ENCODE assay signal across 18 cellular contexts in the genomic region with DNA sequence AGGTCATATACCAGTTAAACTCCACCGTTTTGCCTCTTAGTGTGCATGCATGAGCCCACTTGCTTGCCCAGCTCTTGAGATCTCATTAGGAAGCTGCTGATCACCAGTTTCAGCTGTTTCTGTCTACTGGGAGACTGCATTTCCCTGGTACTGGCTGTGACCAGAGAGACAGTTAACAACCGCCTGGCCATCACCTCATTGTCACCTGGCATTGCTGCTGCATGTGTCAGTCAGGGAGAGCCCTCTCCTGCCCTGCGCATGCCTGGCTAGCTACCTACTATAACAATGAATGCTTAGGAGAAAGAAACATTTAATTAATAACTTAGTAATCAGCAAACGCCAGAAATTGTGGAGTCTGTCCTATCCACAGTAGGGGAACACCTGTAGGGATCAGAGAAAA.
DNase-seq lines count a peak whose midpoint lies in the region; TF ChIP-seq lines count a peak whose summit lies in the region.
"Had no signal": no experiment of that assay in that cellular context is flagged by ENCODE, and none has a peak within 500 bp of the region (broad histone marks: within the 10 kb centered on the region; RNA-seq: fewer than 3 reads in every experiment).

No MANE protein-coding gene starts in this region.

- DNase-seq in NCI-H748 (lab: John Stamatoyannopoulos, UW; ENCODE audit: unreplicated experiment) (peak; percentile 23), NCI-H748 treated with DMSO at 0.1 percent for 48 hours (lab: John Stamatoyannopoulos, UW) (no peak), endodermal cell (peak; percentile 79), neural crest cell (ENCODE audit: low read depth, low spot score) (no peak), SHP77 treated with DMSO at 0.1 percent for 48 hours (lab: John Stamatoyannopoulos, UW) (no peak), ecto neural progenitor cell (ENCODE audit: low spot score) (no peak)
- DNase-seq: BE2C; C1 segment of cervical spinal cord; CD4-positive, CD25-positive, alpha-beta regulatory T cell; CD8-positive, alpha-beta memory T cell; COR-L47; DMS 273 treated with DMSO at 0.1 percent for 48 hours; DMS53; DND-41; EL; HCEC 1CT had no signal

- peaks cover 34% of the 10 kb centered on the region for H3K4me1 ChIP-seq in endodermal cell (ENCODE audit: control insufficient read depth, insufficient read depth, low read length)
- H3K4me1 ChIP-seq: BE2C had no signal

- peaks cover 6% of the 10 kb centered on the region for H3K9me3 ChIP-seq in endodermal cell (ENCODE audit: control insufficient read depth, low read length)
- H3K9me3 ChIP-seq: BE2C had no signal

- H3K4me3 ChIP-seq in endodermal cell (ENCODE audit: low read length) = no peak overlapping the region
- H3K4me3 ChIP-seq: GM12878 had no signal

- no peaks in the 10 kb centered on the region for H3K36me3 Mint-ChIP-seq in endodermal cell (ENCODE audit: low read depth)
- H3K36me3 Mint-ChIP-seq in neural crest cell (ENCODE audit: low read depth) = no peaks in the 10 kb centered on the region
- H3K36me3 Mint-ChIP-seq: CD4-positive, CD25-positive, alpha-beta regulatory T cell; CD8-positive, alpha-beta memory T cell had no signal

- no peaks in the 10 kb centered on the region for H3K27me3 ChIP-seq in endodermal cell (ENCODE audit: control insufficient read depth, insufficient read depth, low read length, poor library complexity, severe bottlenecking)
- H3K27me3 ChIP-seq: BE2C had no signal

- WGBS in endodermal cell (ENCODE audit: insufficient coverage in 1 of 2, insufficient read length in 1 of 2), 2 experiments = 82 to 98% methylated on average over 2 to 4 of the region's 4 CpGs

- H3K9me3 Mint-ChIP-seq in endodermal cell (peaks cover 3% of the 10 kb centered on the region), neural crest cell (no peaks in the 10 kb centered on the region)

- TF ChIP-seq CTCF in endodermal cell (conservative IDR thresholded peaks at IDR 0.05) (no peak), neural crest cell (conservative IDR thresholded peaks at IDR 0.05) (no peak)

- no peak overlapping the region for H3K4me3 Mint-ChIP-seq in endodermal cell
- H3K4me3 Mint-ChIP-seq in neural crest cell = no peak overlapping the region
- H3K4me3 Mint-ChIP-seq: CD4-positive, CD25-positive, alpha-beta regulatory T cell; CD8-positive, alpha-beta memory T cell had no signal

- H3K9ac ChIP-seq in endodermal cell (ENCODE audit: extremely low read depth, low read length, poor library complexity, severe bottlenecking) = no peak overlapping the region

- H3K27me3 Mint-ChIP-seq in endodermal cell (ENCODE audit: insufficient read depth) = no peaks in the 10 kb centered on the region
- H3K27me3 Mint-ChIP-seq in neural crest cell (ENCODE audit: low read depth) = peaks cover 4% of the 10 kb centered on the region
- H3K27me3 Mint-ChIP-seq: CD4-positive, CD25-positive, alpha-beta regulatory T cell; CD8-positive, alpha-beta memory T cell had no signal

- H3K27ac ChIP-seq in endodermal cell (ENCODE audit: low read depth, low read length) = no peak overlapping the region
- H3K27ac ChIP-seq: HL-60 had no signal

- no peak overlapping the region for H3K27ac Mint-ChIP-seq in endodermal cell
- H3K27ac Mint-ChIP-seq in neural crest cell (ENCODE audit: unreplicated experiment) = peak overlapping the region; percentile 16
- H3K27ac Mint-ChIP-seq: CD4-positive, CD25-positive, alpha-beta regulatory T cell; CD8-positive, alpha-beta memory T cell had no signal

- H3K4me1 Mint-ChIP-seq in endodermal cell = peaks cover 44% of the 10 kb centered on the region
- H3K4me1 Mint-ChIP-seq in neural crest cell = peaks cover 9% of the 10 kb centered on the region
- H3K4me1 Mint-ChIP-seq: CD4-positive, CD25-positive, alpha-beta regulatory T cell; CD8-positive, alpha-beta memory T cell had no signal

- H3K36me3 ChIP-seq in endodermal cell (ENCODE audit: control insufficient read depth, insufficient read depth, low read length) = no peaks in the 10 kb centered on the region
- H3K36me3 ChIP-seq: BE2C had no signal

Comparison
In these comparisons a context has a peak if more than half of its experiments do, and no peak if none do; other contexts are left out.
1. DNase-seq: peak in NCI-H748 (single experiment) and endodermal cell (single experiment); none in NCI-H748 treated with DMSO at 0.1 percent for 48 hours (single experiment), neural crest cell (single experiment), SHP77 treated with DMSO at 0.1 percent for 48 hours (single experiment) and ecto neural progenitor cell (single experiment).